9 cellular contexts compared by ENCODE assay signal in the genomic region with DNA sequence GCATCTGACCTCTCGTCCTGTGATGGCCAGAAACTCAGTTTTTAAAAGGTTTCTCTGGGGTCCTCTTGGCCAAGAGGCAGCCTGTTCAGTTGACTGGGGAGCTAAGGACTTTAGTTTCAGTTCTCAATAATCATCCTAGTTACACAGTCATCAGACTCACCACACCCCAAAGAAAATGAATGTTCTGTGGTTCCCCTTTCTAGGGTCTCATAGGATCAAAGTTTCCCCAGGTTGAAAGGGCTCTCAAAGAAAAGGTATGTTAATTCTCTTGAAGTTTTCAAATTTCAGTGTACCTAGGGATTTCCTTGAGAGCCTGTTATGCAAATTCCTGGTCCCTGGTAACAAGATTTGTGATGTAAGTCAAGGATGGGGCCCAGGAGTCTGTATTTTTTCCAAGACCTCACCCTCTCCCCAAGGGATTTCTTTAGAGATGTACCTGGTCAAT.
DNase-seq lines count a peak whose midpoint lies in the region; ATAC-seq lines count a peak whose summit lies in the region.
"Had no signal": no experiment of that assay in that cellular context is flagged by ENCODE, and none has a peak within 500 bp of the region (broad histone marks: within the 10 kb centered on the region; RNA-seq: fewer than 3 reads in every experiment).

No MANE protein-coding gene starts in this region.

- H3K4me3 Mint-ChIP-seq in naive thymus-derived CD4-positive, alpha-beta T cell = no peak overlapping the region

- peaks cover 9 to 24% (median 21%) of the 10 kb centered on the region in 5 donors for H3K27me3 Mint-ChIP-seq in naive thymus-derived CD4-positive, alpha-beta T cell

- intact Hi-C loops in naive thymus-derived CD4-positive, alpha-beta T cell (cut with micrococcal nuclease) = no loop called here

- CTCF ChIA-PET in naive thymus-derived CD4-positive, alpha-beta T cell (lab: Charles Lee) = no interaction called here

- POLR2A ChIA-PET in naive thymus-derived CD4-positive, alpha-beta T cell (lab: Charles Lee) = no interaction called here

- H3K9me3 ChIP-seq in naive thymus-derived CD4-positive, alpha-beta T cell (ENCODE audit: control insufficient read depth in 2 of 3, low read length in 3 of 3) = no peaks in the 10 kb centered on the region

- DNase-seq in NOMO-1 treated with DMSO at 0.1 percent for 48 hours (lab: John Stamatoyannopoulos, UW; ENCODE audit: unreplicated experiment) = peak; percentile 94
- DNase-seq in naive thymus-derived CD4-positive, alpha-beta T cell = no peak
- DNase-seq in NCI-H1436 (lab: John Stamatoyannopoulos, UW) = no peak
- DNase-seq in H4 (ENCODE audit: low spot score) = no peak
- DNase-seq in stimulated activated CD4-positive, alpha-beta T cell treated with anti-CD3 and anti-CD28 coated beads, Interleukin-4, amount 100 ng/mL, for 4 hours = no peak
- DNase-seq: stimulated activated CD4-positive, alpha-beta T cell treated with anti-CD3 and anti-CD28 coated beads, Interleukin-12 subunit alpha, Interleukin-12 subunit beta, amount 100 ng/mL, for 4 hours had no signal

- no peaks in the 10 kb centered on the region for H3K36me3 ChIP-seq in naive thymus-derived CD4-positive, alpha-beta T cell (ENCODE audit: control insufficient read depth in 2 of 3, insufficient read depth in 3 of 3, low read length in 3 of 3)

- H3K4me3 ChIP-seq in naive thymus-derived CD4-positive, alpha-beta T cell (ENCODE audit: low read length) = no peak overlapping the region

- H3K4me1 ChIP-seq in naive thymus-derived CD4-positive, alpha-beta T cell (ENCODE audit: control insufficient read depth in 2 of 2, insufficient read depth in 2 of 2, low read length in 2 of 2) = no peaks in the 10 kb centered on the region

- no peak overlapping the region for H3K27ac ChIP-seq in naive thymus-derived CD4-positive, alpha-beta T cell (ENCODE audit: low read depth, low read length)
- H3K27ac ChIP-seq: VCaP had no signal

- no peaks in the 10 kb centered on the region for H3K27me3 ChIP-seq in naive thymus-derived CD4-positive, alpha-beta T cell (ENCODE audit: control insufficient read depth in 2 of 2, insufficient read depth in 2 of 2, low read length in 2 of 2)

- no peak overlapping the region for H3K27ac Mint-ChIP-seq in naive thymus-derived CD4-positive, alpha-beta T cell

- H3K36me3 Mint-ChIP-seq in naive thymus-derived CD4-positive, alpha-beta T cell = peaks cover 0 to 12% (median 0%) of the 10 kb centered on the region in 5 donors

- peaks cover 0 to 13% (median 0%) of the 10 kb centered on the region in 7 donors for H3K4me1 Mint-ChIP-seq in naive thymus-derived CD4-positive, alpha-beta T cell

- H3K9me3 Mint-ChIP-seq in naive thymus-derived CD4-positive, alpha-beta T cell = peaks cover 0 to 3% (median 0%) of the 10 kb centered on the region in 11 donors

- ATAC-seq in GM19324 (IDR thresholded peaks at IDR 0.05; ENCODE audit: low FRiP score, unreplicated experiment) (peak; percentile 80), HG02763 (IDR thresholded peaks at IDR 0.05; ENCODE audit: unreplicated experiment) (peak; percentile 96)
- ATAC-seq in naive thymus-derived CD4-positive, alpha-beta T cell = peak; percentile 82
